ENCODE assay signal across 3 cellular contexts in genomic region chr2:162185833-162186232, GRCh38. TPM values are rescaled to one million over a fixed set of nuclear protein-coding genes. Genes with fewer than 3 reads are reported as not detected.
"Had no signal": no experiment of that assay in that cellular context is flagged by ENCODE, and none has a peak within 500 bp of the region (broad histone marks: within the 10 kb centered on the region; RNA-seq: fewer than 3 reads in every experiment).

No MANE protein-coding gene starts in this region.

- DNase-seq: GDM1, GF-D8 had no signal

- ATAC-seq: GM12878 had no signal

RNA-seq across cellular contexts. Expression of gene GCG, which starts 33.8 kb away (rescaled TPM):
- polyA plus RNA-seq: GM12878 had no signal
